Comparison of ENCODE assay signal across 7 cellular contexts in genomic region chr9:92141144-92142129, GRCh38. TPM values are rescaled to one million over a fixed set of nuclear protein-coding genes. Genes with fewer than 3 reads are reported as not detected.
DNase-seq lines count a peak whose midpoint lies in the region; ATAC-seq and TF ChIP-seq lines count a peak whose summit lies in the region.

No MANE protein-coding gene starts in this region.

- CTCF ChIA-PET in GM10248 (lab: Yijun Ruan, JAX), result interaction anchor here (0.8 to 8.1 kb wide), 41 partner anchors 7 to 710 kb away, joined by 3 to 132 read pairs (median 7); partner anchors contain the start of gene SPTLC1
- CTCF ChIA-PET in Panc1 (lab: Charles Lee), result no interaction called here

- no peaks in the 10 kb centered on the region for H3K27me3 ChIP-seq in Panc1 (ENCODE audit: control insufficient read depth, insufficient read depth, low read length)

- H3K27ac Mint-ChIP-seq in neural crest cell (ENCODE audit: unreplicated experiment), result no peak overlapping the region

- ATAC-seq in Panc1, result no peak
- peak; percentile 40 for ATAC-seq in esophagus mucosa
- ATAC-seq in GM19035 (IDR thresholded peaks at IDR 0.05; ENCODE audit: unreplicated experiment), result no peak
- no peak for ATAC-seq in GM18520 (IDR thresholded peaks at IDR 0.05; ENCODE audit: unreplicated experiment)

- no TSS peak for BruUV-seq in Panc1 (replicated peaks; lab: Mats Ljungman, UMichigan)

- H3K27ac ChIP-seq in Panc1 (ENCODE audit: low read length), result no peak overlapping the region

- peaks cover 54% of the 10 kb centered on the region for H3K27me3 Mint-ChIP-seq in neural crest cell (ENCODE audit: low read depth)

- H3K36me3 ChIP-seq in Panc1 (ENCODE audit: control insufficient read depth, insufficient read depth, low read length), result no peaks in the 10 kb centered on the region

- POLR2A ChIA-PET in GM10248 (lab: Yijun Ruan, JAX) (no interaction called here), Panc1 (lab: Charles Lee) (no interaction called here)

- DNase-seq in GM10248 (ENCODE audit: extremely low spot score), result peak; percentile 41
- no peak for DNase-seq in Panc1 (ENCODE audit: low read depth, low spot score)
- DNase-seq in neural crest cell (ENCODE audit: low read depth, low spot score), result no peak
- DNase-seq in hypothalamus (lab: John Stamatoyannopoulos, UW), result no peak

- peak overlapping the region; percentile 30 to 43 for H3K4me3 ChIP-seq in Panc1 (ENCODE audit: low read depth in 2 of 2, low read length in 2 of 2)

- H3K4me1 Mint-ChIP-seq in neural crest cell, result peaks cover 16% of the 10 kb centered on the region

- no peaks in the 10 kb centered on the region for H3K4me1 ChIP-seq in Panc1 (ENCODE audit: control insufficient read depth, insufficient read depth, low read length)

- no peaks in the 10 kb centered on the region for H3K9me3 Mint-ChIP-seq in neural crest cell

- peak overlapping the region; percentile 52 for H3K4me3 Mint-ChIP-seq in neural crest cell

- H3K9me3 ChIP-seq in Panc1 (ENCODE audit: control insufficient read depth, insufficient read depth, low read depth, low read length), result no peaks in the 10 kb centered on the region

- no peaks in the 10 kb centered on the region for H3K36me3 Mint-ChIP-seq in neural crest cell (ENCODE audit: low read depth)

- TF ChIP-seq CTCF in GM10248 (IDR thresholded peaks at IDR 0.05; ENCODE audit: control extremely low read depth, extremely low read depth, low read depth, missing control alignments) (no peak), Panc1 (IDR thresholded peaks at IDR 0.05) (no peak), neural crest cell (conservative IDR thresholded peaks at IDR 0.05) (peak; percentile 42)

- intact Hi-C loops in Panc1 (cut with micrococcal nuclease; ENCODE audit: unreplicated experiment), result no loop called here

- in situ Hi-C loops in Panc1 (cut with HindIII; ENCODE audit: low pct_unique_long_range_greater_than_20kb, low sequenced_read_pairs), result no loop called here

RNA-seq across cellular contexts. Expression of gene SPTLC1, which starts 26.2 kb away (rescaled TPM):
- total RNA-seq in Panc1 (2021; ENCODE audit: unreplicated experiment) (58.8 TPM), esophagus mucosa (54.6 TPM), neural crest cell (50.2 and 51.8 TPM in 2 replicates)
- polyA plus RNA-seq in Panc1 (2012; ENCODE audit: insufficient read length), result 40.1 TPM
